1 cellular context compared by ENCODE assay signal in genomic region chr6:110183292-110183691, GRCh38.
TF ChIP-seq lines count a peak whose summit lies in the region.

No MANE protein-coding gene starts in this region.

TF ChIP-seq in A549, 52 proteins besides CTCF, POLR2A, EP300 and RAD21 (continued from another document):
- TF ChIP-seq MAFK (IDR thresholded peaks at IDR 0.05; ENCODE audit: partially characterized antibody) (no peak), CBX8 (IDR thresholded peaks at IDR 0.05) (no peak), ZC3H11A (IDR thresholded peaks at IDR 0.05) (no peak)
